Comparison of ENCODE assay signal across 2 cellular contexts in genomic region chr11:18994860-18995259, GRCh38.
TF ChIP-seq lines count a peak whose summit lies in the region.

No MANE protein-coding gene starts in this region.

TF ChIP-seq in HepG2, 621 proteins besides CTCF, POLR2A, EP300 and RAD21 (continues in another document):
- no peak for TF ChIP-seq THRA (CRISPR knock-in tag; IDR thresholded peaks at IDR 0.05; ENCODE audit: borderline replicate concordance)
- no peak for TF ChIP-seq ZNF780A (CRISPR knock-in tag; IDR thresholded peaks at IDR 0.05)
- TF ChIP-seq AGO1 (IDR thresholded peaks at IDR 0.05; ENCODE audit: low read depth, low read length, poor library complexity, severe bottlenecking) = no peak
- no peak for TF ChIP-seq ATF7-NPFF (CRISPR knock-in tag; IDR thresholded peaks at IDR 0.05; ENCODE audit: low read depth)
- TF ChIP-seq ZNF597 (CRISPR knock-in tag; IDR thresholded peaks at IDR 0.05) = no peak
- TF ChIP-seq ZNF281 (CRISPR knock-in tag; IDR thresholded peaks at IDR 0.05; ENCODE audit: borderline replicate concordance) = no peak
- TF ChIP-seq CENPT (CRISPR knock-in tag; IDR thresholded peaks at IDR 0.05; ENCODE audit: low read depth) = no peak
- TF ChIP-seq SP5 (CRISPR knock-in tag; IDR thresholded peaks at IDR 0.05; ENCODE audit: borderline replicate concordance, low read depth) = no peak
- no peak for TF ChIP-seq CSRNP1 (CRISPR knock-in tag; IDR thresholded peaks at IDR 0.05)
- TF ChIP-seq ZNF264 (CRISPR knock-in tag; IDR thresholded peaks at IDR 0.05) = no peak
- no peak for TF ChIP-seq ZNF451 (CRISPR knock-in tag; IDR thresholded peaks at IDR 0.05)
- no peak for TF ChIP-seq HNF4G (IDR thresholded peaks at IDR 0.05; ENCODE audit: borderline replicate concordance, low read depth, low read length)
- TF ChIP-seq HNF4G (CRISPR knock-in tag; IDR thresholded peaks at IDR 0.05; ENCODE audit: borderline replicate concordance, low read depth) = no peak
- TF ChIP-seq ZFY (CRISPR knock-in tag; IDR thresholded peaks at IDR 0.05) = no peak
- no peak for TF ChIP-seq HDAC6 (IDR thresholded peaks at IDR 0.05; ENCODE audit: low read depth, low read length)
- no peak for TF ChIP-seq ZNF253 (CRISPR knock-in tag; IDR thresholded peaks at IDR 0.05; ENCODE audit: borderline replicate concordance)
- TF ChIP-seq PLRG1 (conservative IDR thresholded peaks at IDR 0.05) = no peak
- no peak for TF ChIP-seq TRAFD1 (CRISPR knock-in tag; IDR thresholded peaks at IDR 0.05; ENCODE audit: borderline replicate concordance)
- TF ChIP-seq HBP1 (CRISPR knock-in tag; IDR thresholded peaks at IDR 0.05; ENCODE audit: low read depth) = no peak

TF ChIP-seq in liver, 16 proteins besides CTCF, POLR2A, EP300 and RAD21:
- peak in 1 of 2 donors; percentile 19 for TF ChIP-seq EGR1 (IDR thresholded peaks at IDR 0.05; ENCODE audit: low read depth in 2 of 2)
- no peak for TF ChIP-seq FOXA1 (IDR thresholded peaks at IDR 0.05)
- TF ChIP-seq RXRA (IDR thresholded peaks at IDR 0.05) = peak in 1 of 2 donors; percentile 40
- no peak for TF ChIP-seq HNF4G (IDR thresholded peaks at IDR 0.05)
- TF ChIP-seq JUND (IDR thresholded peaks at IDR 0.05) = peak in 1 of 2 donors; percentile 20
- peak; percentile 34 for TF ChIP-seq YY1 (IDR thresholded peaks at IDR 0.05)
- no peak for TF ChIP-seq GABPA (IDR thresholded peaks at IDR 0.05 in 1 of 2, conservative IDR thresholded peaks at IDR 0.05 in 1 of 2)
- TF ChIP-seq HNF4A (conservative IDR thresholded peaks at IDR 0.05) = peak; percentile 38 to 48
